Comparison of ENCODE assay signal across 8 cellular contexts in the genomic region with DNA sequence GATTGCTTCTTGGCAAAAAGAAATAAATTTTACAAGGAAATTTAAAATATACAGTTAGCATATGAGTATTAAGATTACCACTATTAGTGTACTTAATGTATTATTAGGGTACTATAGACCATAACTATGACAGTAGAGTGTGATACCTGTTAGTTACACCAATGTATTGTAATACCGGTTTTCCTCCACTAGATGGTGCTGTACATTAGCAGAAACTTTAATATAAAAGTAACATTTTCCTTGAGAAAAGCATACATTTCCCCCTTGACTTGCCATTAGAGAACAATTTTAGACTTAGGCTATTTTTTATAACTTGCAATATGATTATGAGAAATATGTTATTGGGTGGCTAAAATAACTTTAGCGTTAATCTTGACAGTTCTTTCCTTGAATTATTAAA.
A peak's percentile ranks its signal among the peaks of the same experiment; 100 is the strongest.
DNase-seq lines count a peak whose midpoint lies in the region; ATAC-seq and TF ChIP-seq lines count a peak whose summit lies in the region.
"Not testable (repeated sequence)": the region's sequence is repeated elsewhere in the genome, so short reads cannot be mapped to it uniquely, and the experiment has no call there.

No MANE protein-coding gene starts in this region.

- H3K9ac ChIP-seq in OCI-LY3 (ENCODE audit: low read length): not testable (repeated sequence)

- TF ChIP-seq CTCF in GM12872 (IDR thresholded peaks at IDR 0.05; ENCODE audit: insufficient read depth, low read depth, low read length): 0 out of 3 replicates have a peak, but pooled peaks have one; percentile 23
- peak; percentile 47 for TF ChIP-seq CTCF in LNCAP (IDR thresholded peaks at IDR 0.05)
- TF ChIP-seq CTCF in OCI-LY3 (IDR thresholded peaks at IDR 0.05; ENCODE audit: low read depth, low read length): peak; percentile 43
- peak; percentile 29 for TF ChIP-seq CTCF in cardiac fibroblast (IDR thresholded peaks at IDR 0.05; ENCODE audit: low read depth, low read length)
- peak; percentile 42 for TF ChIP-seq CTCF in thoracic aorta (IDR thresholded peaks at IDR 0.05)

- not testable (repeated sequence) for H4K20me1 ChIP-seq in OCI-LY3 (ENCODE audit: insufficient read depth, low read length)

- H3K36me3 ChIP-seq in OCI-LY3 (replicated peaks; ENCODE audit: low read depth, low read length); thoracic aorta: not testable (repeated sequence)

- not testable (repeated sequence) for H3K79me2 ChIP-seq in OCI-LY3 (ENCODE audit: low read length)

- not testable (repeated sequence) for H3K4me2 ChIP-seq in OCI-LY3 (ENCODE audit: low read length)

- not testable (repeated sequence) for H3K27ac ChIP-seq in OCI-LY3 (ENCODE audit: low read length); thoracic aorta

- ATAC-seq in thoracic aorta (ENCODE audit: insufficient number of reproducible peaks, low FRiP score, low read depth): not testable (repeated sequence)

- H3K27me3 ChIP-seq in OCI-LY3 (ENCODE audit: low read depth, low read length); thoracic aorta (replicated peaks; ENCODE audit: insufficient read depth): not testable (repeated sequence)

- H3K9me3 ChIP-seq in OCI-LY3 (ENCODE audit: insufficient read depth, low read length); thoracic aorta: not testable (repeated sequence)

- not testable (repeated sequence) for H2AFZ ChIP-seq in OCI-LY3 (ENCODE audit: low read depth, low read length)

- peak; percentile 24 for DNase-seq in CD1c-positive myeloid dendritic cell (ENCODE audit: extremely low spot score)
- peak; percentile 14 to 34 for DNase-seq in cardiac fibroblast (ENCODE audit: low read depth in 2 of 2)
- DNase-seq in globus pallidus (ENCODE audit: low spot score): peak; percentile 0
- DNase-seq in medulla oblongata (ENCODE audit: extremely low spot score): peak; percentile 3
- DNase-seq in thoracic aorta (ENCODE audit: low spot score): not testable (repeated sequence)

- not testable (repeated sequence) for H3K4me1 ChIP-seq in OCI-LY3 (ENCODE audit: low read length); thoracic aorta (ENCODE audit: control insufficient read depth in 1 of 2, low read depth in 2 of 2)

- not testable (repeated sequence) for H3K4me3 ChIP-seq in OCI-LY3 (ENCODE audit: low read length); cardiac fibroblast (replicated peaks in 1 of 2; ENCODE audit: low read depth in 2 of 2, low read length in 2 of 2); thoracic aorta
